15 cellular contexts compared by ENCODE assay signal in genomic region chr3:45679805-45680204, GRCh38. TPM values are rescaled to one million over a fixed set of nuclear protein-coding genes. Genes with fewer than 3 reads are reported as not detected.
A peak's percentile ranks its signal among the peaks of the same experiment; 100 is the strongest.
DNase-seq lines count a peak whose midpoint lies in the region; ATAC-seq and TF ChIP-seq lines count a peak whose summit lies in the region.
"Had no signal": no experiment of that assay in that cellular context is flagged by ENCODE, and none has a peak within 500 bp of the region (broad histone marks: within the 10 kb centered on the region; RNA-seq: fewer than 3 reads in every experiment).

No MANE protein-coding gene starts in this region.

- H3K9me3 Mint-ChIP-seq in activated naive CD4-positive, alpha-beta T cell treated with anti-CD3 and anti-CD28 coated beads for 36 hours = peaks cover 3% of the 10 kb centered on the region

- H3K27ac ChIP-seq in heart right ventricle = peak overlapping the region in 6 of 10 donors; percentile 7 to 73 (median 31)
- H3K27ac ChIP-seq in thyroid gland = peak overlapping the region; percentile 96 to 98 (median 98)

- DNase-seq in activated naive CD4-positive, alpha-beta T cell treated with anti-CD3 and anti-CD28 coated beads for 36 hours = no peak
- no peak for DNase-seq in activated naive CD4-positive, alpha-beta T cell (lab: John Stamatoyannopoulos, UW)
- DNase-seq in NOMO-1 (lab: John Stamatoyannopoulos, UW; ENCODE audit: unreplicated experiment in 2 of 2) = peak; percentile 69 to 79
- no peak for DNase-seq in heart right ventricle
- DNase-seq in thyroid gland = peak in 1 of 2 donors; percentile 48
- DNase-seq in HEK293T (ENCODE audit: extremely low spot score) = no peak
- DNase-seq: activated CD4-positive, alpha-beta T cell treated with anti-CD3 and anti-CD28 coated beads, Interleukin-2, amount 50 U/mL, for 4 hours; activated T-cell treated with anti-CD3 and anti-CD28 coated beads, Interleukin-2, amount 50 U/mL, for 48 hours; aorta; heart left ventricle; kidney glomerular epithelial cell; NCI-H1048; T1000 had no signal

- no peak overlapping the region for H3K4me3 ChIP-seq in heart right ventricle
- H3K4me3 ChIP-seq in thyroid gland (replicated peaks in 1 of 3) = no peak overlapping the region
- H3K4me3 ChIP-seq: heart left ventricle had no signal

- H3K36me3 Mint-ChIP-seq in activated naive CD4-positive, alpha-beta T cell treated with anti-CD3 and anti-CD28 coated beads for 36 hours (ENCODE audit: low read depth) = peaks cover 15% of the 10 kb centered on the region

- POLR2A ChIA-PET in HEK293T (lab: Yijun Ruan, JAX) = no interaction called here

- TF ChIP-seq CTCF in heart right ventricle (IDR thresholded peaks at IDR 0.05) (no peak), thyroid gland (IDR thresholded peaks at IDR 0.05) (no peak)

- ATAC-seq in heart right ventricle (peak in 4 of 8 donors; percentile 27 to 37 (median 34)), GM19324 (IDR thresholded peaks at IDR 0.05; ENCODE audit: low FRiP score, unreplicated experiment) (no peak), HG02870 (IDR thresholded peaks at IDR 0.05; ENCODE audit: unreplicated experiment) (no peak)

- H3K27me3 Mint-ChIP-seq in activated naive CD4-positive, alpha-beta T cell treated with anti-CD3 and anti-CD28 coated beads for 36 hours (ENCODE audit: low read depth) = no peaks in the 10 kb centered on the region

- CTCF ChIA-PET in activated naive CD4-positive, alpha-beta T cell treated with anti-CD3 and anti-CD28 coated beads for 36 hours (lab: Charles Lee) = no interaction called here
- CTCF ChIA-PET in HEK293T (lab: Yijun Ruan, JAX) = no interaction called here

- peaks cover 32% of the 10 kb centered on the region for H3K4me1 Mint-ChIP-seq in activated naive CD4-positive, alpha-beta T cell treated with anti-CD3 and anti-CD28 coated beads for 36 hours (ENCODE audit: low read depth)

- WGBS in heart right ventricle, 2 donors = 50 to 56% methylated on average over 8 of the region's 8 CpGs
- 89 to 91% methylated on average over 8 of the region's 8 CpGs for WGBS in thyroid gland, 2 donors

- intact Hi-C loops in activated naive CD4-positive, alpha-beta T cell treated with anti-CD3 and anti-CD28 coated beads for 36 hours (cut with micrococcal nuclease) = no loop called here
- intact Hi-C loops in heart right ventricle (cut with DNase I) = no loop called here
- intact Hi-C loops in thyroid gland (cut with DNase I) = no loop called here

- H3K27me3 ChIP-seq in heart right ventricle (no peaks in the 10 kb centered on the region), thyroid gland (no peaks in the 10 kb centered on the region)
- H3K27me3 ChIP-seq: heart left ventricle had no signal

- TF ChIP-seq POLR2A in thyroid gland (IDR thresholded peaks at IDR 0.05) = no peak

- H3K4me1 ChIP-seq in heart right ventricle (peaks cover 9 to 45% (median 29%) of the 10 kb centered on the region in 9 donors), thyroid gland (peaks cover 54 to 61% of the 10 kb centered on the region in 2 donors)

- H3K4me3 Mint-ChIP-seq in activated naive CD4-positive, alpha-beta T cell treated with anti-CD3 and anti-CD28 coated beads for 36 hours = no peak overlapping the region

- H3K36me3 ChIP-seq in heart right ventricle (peaks cover 0 to 73% (median under 1%) of the 10 kb centered on the region in 9 donors), thyroid gland (peaks cover 0 to 3% of the 10 kb centered on the region in 2 donors)

- H3K27ac Mint-ChIP-seq in activated naive CD4-positive, alpha-beta T cell treated with anti-CD3 and anti-CD28 coated beads for 36 hours = peak overlapping the region; percentile 2

- H3K9me3 ChIP-seq in heart right ventricle (peaks cover 0 to 11% (median 0%) of the 10 kb centered on the region in 11 donors), thyroid gland (no peaks in the 10 kb centered on the region)

TF ChIP-seq in HEK293T, 16 proteins besides CTCF, POLR2A, EP300 and RAD21:
- TF ChIP-seq ELF4 (IDR thresholded peaks at IDR 0.05) (no peak), LEF1 (IDR thresholded peaks at IDR 0.05; ENCODE audit: borderline replicate concordance) (no peak), L3MBTL2 (conservative IDR thresholded peaks at IDR 0.05) (no peak)

RNA-seq across cellular contexts. Expression of gene SACM1L, which starts 9.4 kb away (rescaled TPM):
- total RNA-seq in activated naive CD4-positive, alpha-beta T cell treated with anti-CD3 and anti-CD28 coated beads for 36 hours = 10 to 100 TPM; 44.9 to 51.0 TPM
- total RNA-seq in heart right ventricle (10 to 100 TPM; 22.2 to 28.7 (median 23.6) TPM), thyroid gland (100 to 1,000 TPM in 3 of 4 donors, 10 to 100 TPM in 1; 87.0 to 161 (median 111) TPM)
- 10 to 100 TPM; 15.4 to 27.5 TPM for polyA plus RNA-seq in heart right ventricle

Comparison
In these comparisons a context has a peak if more than half of its experiments do, and no peak if none do; other contexts are left out.
1. DNase-seq: peak in NOMO-1 (2 of 2); none in activated naive CD4-positive, alpha-beta T cell treated with anti-CD3 and anti-CD28 coated beads for 36 hours (single experiment), activated naive CD4-positive, alpha-beta T cell (0 of 4), heart right ventricle (0 of 2) and HEK293T (single experiment).